35 cellular contexts compared by ENCODE assay signal in genomic region chr1:108668777-108669176, GRCh38. TPM values are rescaled to one million over a fixed set of nuclear protein-coding genes. Genes with fewer than 3 reads are reported as not detected.
"Had no signal": no experiment of that assay in that cellular context is flagged by ENCODE, and none has a peak within 500 bp of the region (broad histone marks: within the 10 kb centered on the region; RNA-seq: fewer than 3 reads in every experiment).

No MANE protein-coding gene starts in this region.

- H3K4me3 Mint-ChIP-seq: activated B cell treated with CpG ODN at 0.5 μM for 24 hours; activated CD4-positive, alpha-beta memory T cell treated with anti-CD3 and anti-CD28 coated beads, Interleukin-2, amount 10 ng/mL, durations not matched to agents 7 days and 5 days; activated CD4-positive, alpha-beta T cell treated with anti-CD3 and anti-CD28 coated beads, Interleukin-2, amount 10 ng/mL, durations not matched to agents 7 days and 5 days; activated T-cell treated with anti-CD3 and anti-CD28 coated beads, Interleukin-2, amount 50 U/mL, for 24 hours; brain; T-helper 2 cell treated with Interferon-gamma antibody and Interleukin-4, amounts not matched to agents 5 μg/mL and 100 μg/mL, for 36 hours had no signal

- H3K9me3 Mint-ChIP-seq: activated B cell treated with CpG ODN at 0.5 μM for 24 hours; activated CD4-positive, alpha-beta T cell treated with anti-CD3 and anti-CD28 coated beads, Interleukin-2, amount 10 ng/mL, durations not matched to agents 7 days and 5 days; activated T-cell treated with anti-CD3 and anti-CD28 coated beads, Interleukin-2, amount 50 U/mL, for 24 hours; T-helper 2 cell treated with Interferon-gamma antibody and Interleukin-4, amounts not matched to agents 5 μg/mL and 100 μg/mL, for 36 hours had no signal

- H3K4me1 ChIP-seq: ascending aorta, breast epithelium, colonic mucosa, esophagus squamous epithelium, gastroesophageal sphincter, heart right ventricle had no signal

- H3K27me3 Mint-ChIP-seq: activated naive CD8-positive, alpha-beta T cell; activated T-cell treated with anti-CD3 and anti-CD28 coated beads, Interleukin-2, amount 50 U/mL, for 24 hours; T-helper 17 cell had no signal

- H3K4me1 Mint-ChIP-seq: activated B cell treated with CpG ODN at 0.5 μM for 24 hours, brain had no signal

- H3K4me3 ChIP-seq: ascending aorta, breast epithelium, cardiac muscle cell, colonic mucosa, esophagus squamous epithelium, gastroesophageal sphincter, heart right ventricle had no signal

- H3K36me3 ChIP-seq: ascending aorta, breast epithelium, cardiac muscle cell, colonic mucosa, esophagus squamous epithelium, gastroesophageal sphincter, heart right ventricle, WERI-Rb-1 had no signal

- ATAC-seq: gastroesophageal sphincter, heart right ventricle, T-helper 17 cell had no signal

- FAIRE-seq: endometrium, endothelial cell of umbilical vein had no signal

- H3K27me3 ChIP-seq: ascending aorta, breast epithelium, cardiac muscle cell, colonic mucosa had no signal

- H3K9me3 ChIP-seq: ascending aorta, breast epithelium, colonic mucosa, esophagus squamous epithelium, gastroesophageal sphincter, heart right ventricle had no signal

- DNase-seq: activated B cell treated with CpG ODN at 0.5 μM for 24 hours; activated CD4-positive, alpha-beta memory T cell treated with anti-CD3 and anti-CD28 coated beads, Interleukin-2, amount 10 ng/mL, durations not matched to agents 7 days and 5 days; activated CD4-positive, alpha-beta T cell treated with anti-CD3 and anti-CD28 coated beads, Interleukin-2, amount 10 ng/mL, durations not matched to agents 7 days and 5 days; activated CD4-positive, alpha-beta T cell treated with anti-CD3 and anti-CD28 coated beads, Interleukin-2, amount 50 U/mL, for 4 hours; activated CD8-positive, alpha-beta memory T cell treated with anti-CD3 and anti-CD28 coated beads, Interleukin-2, amount 50 U/mL, for 48 hours; activated effector memory CD4-positive, alpha-beta T cell treated with Interleukin-2 at 50 U/mL for 16 hours; activated gamma-delta T cell treated with Interleukin-2 at 50 U/mL for 16 hours; activated naive CD4-positive, alpha-beta T cell treated with anti-CD3 and anti-CD28 coated beads, Interleukin-2, amount 50 U/mL, for 16 hours; activated naive CD4-positive, alpha-beta T cell treated with Interleukin-2 at 50 U/mL for 16 hours; activated T-cell treated with anti-CD3 and anti-CD28 coated beads for 4 hours; activated T-cell treated with anti-CD3 and anti-CD28 coated beads, Interleukin-2, amount 50 U/mL, for 24 hours; central memory CD4-positive, alpha-beta T cell; cerebellar nuclear complex; colonic mucosa; effector memory CD4-positive, alpha-beta T cell; esophagus squamous epithelium; foreskin melanocyte; heart right ventricle; T-helper 1 cell; T-helper 17 cell; T1000; WERI-Rb-1 had no signal

- H3K27ac Mint-ChIP-seq: activated B cell treated with CpG ODN at 0.5 μM for 24 hours; activated CD4-positive, alpha-beta memory T cell treated with anti-CD3 and anti-CD28 coated beads, Interleukin-2, amount 10 ng/mL, durations not matched to agents 7 days and 5 days; activated CD4-positive, alpha-beta T cell treated with anti-CD3 and anti-CD28 coated beads, Interleukin-2, amount 10 ng/mL, durations not matched to agents 7 days and 5 days; brain had no signal

- H3K36me3 Mint-ChIP-seq: activated naive CD8-positive, alpha-beta T cell; brain had no signal

- H3K27ac ChIP-seq: ascending aorta, breast epithelium, cardiac muscle cell, colonic mucosa, epithelial cell of prostate, esophagus squamous epithelium, gastroesophageal sphincter, heart right ventricle, WERI-Rb-1 had no signal

RNA-seq across cellular contexts. Expression of gene HENMT1, which starts 7.9 kb away (rescaled TPM):
- total RNA-seq: ascending aorta had no signal

RNA-seq across cellular contexts. Expression of gene FNDC7, which starts 43.9 kb away (rescaled TPM):
- total RNA-seq: activated B cell treated with CpG ODN at 0.5 μM for 24 hours; activated CD4-positive, alpha-beta T cell treated with anti-CD3 and anti-CD28 coated beads, Interleukin-2, amount 10 ng/mL, durations not matched to agents 7 days and 5 days; ascending aorta; breast epithelium; cardiac muscle cell; colonic mucosa; dermis microvascular lymphatic vessel endothelial cell; endothelial cell of umbilical vein; esophagus squamous epithelium; gastroesophageal sphincter; glomerular endothelial cell had no signal
- polyA plus RNA-seq: cardiac muscle cell, endothelial cell of umbilical vein, esophagus, heart right ventricle had no signal
